Comparison of ENCODE assay signal across 23 cellular contexts in the genomic region with DNA sequence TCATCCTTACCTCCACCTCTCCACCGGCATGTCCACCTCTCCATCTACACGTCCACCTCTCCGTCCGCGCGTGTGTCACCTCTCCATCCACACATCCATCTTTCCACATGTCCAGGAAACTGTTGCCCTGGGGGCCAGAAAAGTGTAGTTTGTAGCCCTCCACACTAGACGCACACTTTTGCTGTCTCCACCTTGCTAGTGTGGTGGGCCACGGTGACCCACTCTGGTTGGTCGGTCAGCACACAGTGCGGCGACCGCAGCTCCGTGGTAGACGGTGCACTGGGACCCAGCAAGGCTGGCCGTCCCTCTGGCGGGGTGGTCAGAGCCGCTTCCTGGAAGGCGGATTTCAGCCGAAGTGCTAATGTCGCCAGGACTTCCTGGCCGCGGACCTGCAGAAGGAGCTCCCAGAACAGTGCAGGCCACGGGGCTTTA.
"Had no signal": no experiment of that assay in that cellular context is flagged by ENCODE, and none has a peak within 500 bp of the region (broad histone marks: within the 10 kb centered on the region; RNA-seq: fewer than 3 reads in every experiment).

No MANE protein-coding gene starts in this region.

- H3K36me3 ChIP-seq: brain microvascular endothelial cell, esophagus squamous epithelium, ovary, thoracic aorta, vagina had no signal

- H3K27me3 ChIP-seq: brain microvascular endothelial cell, ovary, vagina had no signal

- H3K4me3 Mint-ChIP-seq: activated naive CD8-positive, alpha-beta T cell; neural crest cell; T-helper 2 cell treated with Interferon-gamma antibody and Interleukin-4, amounts not matched to agents 5 μg/mL and 100 μg/mL, for 36 hours had no signal

- DNase-seq: activated CD4-positive, CD25-positive, alpha-beta regulatory T cell treated with anti-CD3 and anti-CD28 coated beads, Interleukin-2, amount 50 U/mL, for 72 hours; activated gamma-delta T cell; activated T-cell treated with anti-CD3 and anti-CD28 coated beads, Interleukin-2, amount 50 U/mL, for 1 hour; anterior cingulate cortex; brain microvascular endothelial cell; cortex of kidney; effector CD4-positive, alpha-beta T cell; esophagus squamous epithelium; hypothalamus; kidney glomerular epithelial cell; midbrain; stimulated activated CD4-positive, alpha-beta T cell treated with anti-CD3 and anti-CD28 coated beads, Interleukin-15, amount 100 ng/mL, for 24 hours; stimulated activated CD4-positive, alpha-beta T cell treated with anti-CD3 and anti-CD28 coated beads, Interleukin-4, amount 100 ng/mL, for 24 hours; stimulated activated naive CD8-positive, alpha-beta T cell treated with anti-CD3 and anti-CD28 coated beads, Interleukin-15, Interleukin-2, amounts not matched to agents 100 U/mL and 50 U/mL, for 24 hours; SW 1271 had no signal

- H3K9me3 ChIP-seq: esophagus squamous epithelium, ovary, thoracic aorta, vagina had no signal

- H3K9me3 Mint-ChIP-seq: T-helper 2 cell treated with Interferon-gamma antibody and Interleukin-4, amounts not matched to agents 5 μg/mL and 100 μg/mL, for 36 hours had no signal

- H3K27ac ChIP-seq: brain microvascular endothelial cell, esophagus squamous epithelium, ovary, thoracic aorta had no signal

- H3K36me3 Mint-ChIP-seq: activated naive CD8-positive, alpha-beta T cell had no signal

- ATAC-seq: stimulated activated naive CD8-positive, alpha-beta T cell treated with anti-CD3 and anti-CD28 coated beads, Interleukin-15, Interleukin-2, amounts not matched to agents 100 U/mL and 50 U/mL, for 24 hours had no signal

- H3K27ac Mint-ChIP-seq: activated naive CD8-positive, alpha-beta T cell; T-helper 2 cell treated with Interferon-gamma antibody and Interleukin-4, amounts not matched to agents 5 μg/mL and 100 μg/mL, for 36 hours had no signal

- H3K4me3 ChIP-seq: lung, ovary, skin epidermis, thoracic aorta had no signal
